7 cellular contexts compared by ENCODE assay signal in the genomic region with DNA sequence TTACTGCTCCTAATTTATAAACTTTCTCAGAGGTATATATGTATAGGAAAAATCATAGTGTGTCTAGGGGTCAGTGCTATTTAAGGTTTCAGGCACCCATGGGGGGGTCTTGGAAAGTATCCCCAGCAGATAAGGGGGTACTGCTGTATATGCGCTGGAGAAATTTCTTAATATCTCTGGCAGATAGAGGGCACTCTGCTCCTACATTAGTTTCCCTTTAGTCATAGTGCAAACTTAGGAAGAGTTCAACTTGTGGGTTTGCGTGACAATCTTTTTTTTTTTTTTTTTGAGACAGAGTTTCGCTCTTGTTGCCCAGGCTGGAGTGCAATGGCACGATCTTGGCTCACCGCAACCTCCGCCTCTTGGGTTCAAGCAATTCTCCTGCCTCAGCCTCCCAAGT.
DNase-seq lines count a peak whose midpoint lies in the region; ATAC-seq and TF ChIP-seq lines count a peak whose summit lies in the region.
"Not testable (repeated sequence)": the region's sequence is repeated elsewhere in the genome, so short reads cannot be mapped to it uniquely, and the experiment has no call there.

No MANE protein-coding gene starts in this region.

- not testable (repeated sequence) for H3K27ac Mint-ChIP-seq in activated naive CD8-positive, alpha-beta T cell treated with anti-CD3 and anti-CD28 coated beads, Interleukin-2, amount 10 ng/mL, durations not matched to agents 7 days and 5 days

- not testable (repeated sequence) for H3K27ac ChIP-seq in fibroblast of lung (ENCODE audit: insufficient read depth, low read length); lung (ENCODE audit: low read depth in 1 of 2, low read length in 1 of 2)

- not testable (repeated sequence) for H3K4me3 ChIP-seq in fibroblast of lung (replicated peaks in 1 of 4; ENCODE audit: control extremely low read depth in 1 of 4, insufficient read depth in 1 of 4, low read depth in 3 of 4, low read length in 4 of 4); lung

- not testable (repeated sequence) for H3K4me3 Mint-ChIP-seq in activated naive CD8-positive, alpha-beta T cell treated with anti-CD3 and anti-CD28 coated beads, Interleukin-2, amount 10 ng/mL, durations not matched to agents 7 days and 5 days

- not testable (repeated sequence) for H3K4me1 ChIP-seq in fibroblast of lung (ENCODE audit: control insufficient read depth, extremely low read depth, insufficient read depth, low read length); lung (ENCODE audit: control insufficient read depth in 2 of 2, insufficient read depth in 2 of 2, low read length in 2 of 2)

- not testable (repeated sequence) for H3K9me3 ChIP-seq in fibroblast of lung (ENCODE audit: control insufficient read depth, insufficient read depth, low read depth, low read length); lung (ENCODE audit: control insufficient read depth in 2 of 2, insufficient read depth in 1 of 2, low read length in 1 of 2)

- H3K4me2 ChIP-seq in fibroblast of lung (ENCODE audit: extremely low read depth, insufficient read depth, low read length) = not testable (repeated sequence)

- peaks cover 22% of the 10 kb centered on the region for H3K4me1 Mint-ChIP-seq in activated naive CD8-positive, alpha-beta T cell treated with anti-CD3 and anti-CD28 coated beads, Interleukin-2, amount 10 ng/mL, durations not matched to agents 7 days and 5 days

- not testable (repeated sequence) for H3K27me3 ChIP-seq in fibroblast of lung (ENCODE audit: control insufficient read depth, insufficient read depth, low read length); lung (ENCODE audit: control insufficient read depth, insufficient read depth)

- DNase-seq in DMS114 treated with DMSO at 0.1 percent for 48 hours (lab: John Stamatoyannopoulos, UW; ENCODE audit: unreplicated experiment) (peak; percentile 3), HT-29 (ENCODE audit: low spot score) (peak; percentile 43), NCI-H2196 (lab: John Stamatoyannopoulos, UW; ENCODE audit: unreplicated experiment) (peak; percentile 2), fibroblast of lung (ENCODE audit: low read depth in 2 of 2) (peak; percentile 11 to 33)
- not testable (repeated sequence) for DNase-seq in activated naive CD8-positive, alpha-beta T cell treated with anti-CD3 and anti-CD28 coated beads, Interleukin-2, amount 10 ng/mL, durations not matched to agents 7 days and 5 days; lung (ENCODE audit: low spot score)

- not testable (repeated sequence) for H3K36me3 Mint-ChIP-seq in activated naive CD8-positive, alpha-beta T cell treated with anti-CD3 and anti-CD28 coated beads, Interleukin-2, amount 10 ng/mL, durations not matched to agents 7 days and 5 days

- H3K79me2 ChIP-seq in fibroblast of lung (ENCODE audit: control insufficient read depth, insufficient read depth, low read length) = not testable (repeated sequence)

- H3K36me3 ChIP-seq in fibroblast of lung (ENCODE audit: control insufficient read depth, insufficient read depth, low read length); lung (ENCODE audit: control insufficient read depth in 2 of 2, insufficient read depth in 2 of 2, low read length in 2 of 2): not testable (repeated sequence)

- not testable (repeated sequence) for H3K9me3 Mint-ChIP-seq in activated naive CD8-positive, alpha-beta T cell treated with anti-CD3 and anti-CD28 coated beads, Interleukin-2, amount 10 ng/mL, durations not matched to agents 7 days and 5 days

- 39 to 54% methylated on average over 6 of the region's 6 CpGs for WGBS in lung, 2 donors

- POLR2A ChIA-PET in activated naive CD8-positive, alpha-beta T cell treated with anti-CD3 and anti-CD28 coated beads, Interleukin-2, amount 10 ng/mL, durations not matched to agents 7 days and 5 days (lab: Charles Lee) = interaction anchor here (1.4 kb wide), 1 partner anchor 130 kb away, joined by 6 read pairs; no protein-coding TSS in a partner anchor

- peaks cover 24% of the 10 kb centered on the region for H3K27me3 Mint-ChIP-seq in activated naive CD8-positive, alpha-beta T cell treated with anti-CD3 and anti-CD28 coated beads, Interleukin-2, amount 10 ng/mL, durations not matched to agents 7 days and 5 days

- not testable (repeated sequence) for H2AFZ ChIP-seq in fibroblast of lung (ENCODE audit: low read length)

- H3K9ac ChIP-seq in fibroblast of lung (ENCODE audit: insufficient read depth, low read length) = not testable (repeated sequence)

- H4K20me1 ChIP-seq in fibroblast of lung (ENCODE audit: control insufficient read depth, extremely low read depth, insufficient read depth, low read length) = not testable (repeated sequence)

- peak; percentile 36 to 38 for TF ChIP-seq CTCF in fibroblast of lung (conservative IDR thresholded peaks at IDR 0.05 in 1 of 2, IDR thresholded peaks at IDR 0.05 in 1 of 2; ENCODE audit: low read depth in 1 of 2, low read length in 2 of 2)
- peak; percentile 0 for TF ChIP-seq CTCF in lung (IDR thresholded peaks at IDR 0.05; ENCODE audit: control extremely low read depth, extremely low read depth)

- ATAC-seq in SK-N-SH treated with all-trans-retinoic acid at 6 μM for 48 hours = peak; percentile 84
- peak; percentile 66 for ATAC-seq in activated naive CD8-positive, alpha-beta T cell treated with anti-CD3 and anti-CD28 coated beads, Interleukin-2, amount 10 ng/mL, durations not matched to agents 7 days and 5 days (ENCODE audit: low read depth)
- not testable (repeated sequence) for ATAC-seq in lung (ENCODE audit: insufficient read depth, low FRiP score)
